Comparison of ENCODE assay signal across 8 cellular contexts in the genomic region with DNA sequence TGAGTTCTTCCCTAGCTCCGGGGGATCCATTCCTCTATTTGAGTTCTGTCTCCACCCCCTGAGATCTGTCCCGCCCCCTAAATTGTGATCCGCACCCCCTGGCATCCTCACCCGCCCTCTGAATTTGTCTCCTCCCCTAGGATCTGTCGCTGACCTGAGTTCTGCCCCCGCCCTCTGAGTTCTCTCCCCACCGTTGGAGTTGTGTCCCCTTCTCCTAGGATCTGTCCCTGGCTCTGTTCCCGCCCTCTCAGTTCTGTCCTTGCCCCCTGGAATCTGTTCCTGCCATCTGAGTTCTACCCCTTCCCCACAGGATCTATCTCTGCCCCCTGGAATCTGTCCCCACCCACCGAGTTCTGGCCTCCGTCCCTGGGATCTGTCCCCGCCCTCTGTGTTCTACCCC. TPM values are rescaled to one million over a fixed set of nuclear protein-coding genes. Genes with fewer than 3 reads are reported as not detected.
DNase-seq lines count a peak whose midpoint lies in the region; ATAC-seq, FAIRE-seq and TF ChIP-seq lines count a peak whose summit lies in the region.

No MANE protein-coding gene starts in this region.

- H3K27ac ChIP-seq in A549 (peak overlapping the region; percentile 85 to 89; a peak in 5 of 6 replicates), keratinocyte (ENCODE audit: control insufficient read depth, insufficient read depth, low read length) (no peak overlapping the region)
- H3K27ac ChIP-seq in effector memory CD4-positive, alpha-beta T cell (ENCODE audit: insufficient read depth, low read length, poor library complexity, severe bottlenecking) = no peak overlapping the region

- H3K4me3 Mint-ChIP-seq in activated CD8-positive, alpha-beta T cell treated with anti-CD3 and anti-CD28 coated beads, Interleukin-2, amount 10 ng/mL, durations not matched to agents 7 days and 5 days = peak overlapping the region; percentile 78

- peaks cover 50% of the 10 kb centered on the region for H3K27me3 Mint-ChIP-seq in activated CD8-positive, alpha-beta T cell treated with anti-CD3 and anti-CD28 coated beads, Interleukin-2, amount 10 ng/mL, durations not matched to agents 7 days and 5 days (ENCODE audit: low read depth)

- no peak for TF ChIP-seq POLR2A in A549 (IDR thresholded peaks at IDR 0.05; ENCODE audit: low read length)

- peak; percentile 8 to 9; a peak in 4 of 6 replicates for ATAC-seq in A549
- no peak for ATAC-seq in activated CD8-positive, alpha-beta T cell treated with anti-CD3 and anti-CD28 coated beads, Interleukin-2, amount 10 ng/mL, durations not matched to agents 7 days and 5 days
- no peak for ATAC-seq in HG02678 (IDR thresholded peaks at IDR 0.05; ENCODE audit: unreplicated experiment)
- ATAC-seq in GM21390 (IDR thresholded peaks at IDR 0.05; ENCODE audit: unreplicated experiment) = no peak

- FAIRE-seq in A549 (lab: Jason Lieb, UNC) = no peak
- FAIRE-seq in keratinocyte (lab: Jason Lieb, UNC) = no peak

- H3K4me1 ChIP-seq in A549 = peaks cover 19% of the 10 kb centered on the region
- peaks cover 7% of the 10 kb centered on the region for H3K4me1 ChIP-seq in keratinocyte (ENCODE audit: control insufficient read depth, extremely low read depth, insufficient read depth, low read length)
- peaks cover 19% of the 10 kb centered on the region for H3K4me1 ChIP-seq in effector memory CD4-positive, alpha-beta T cell (ENCODE audit: control insufficient read depth, insufficient read depth, low read length, poor library complexity, severe bottlenecking)

- peak overlapping the region; percentile 99 for H3K4me2 ChIP-seq in A549
- H3K4me2 ChIP-seq in keratinocyte (ENCODE audit: control insufficient read depth, extremely low read depth, insufficient read depth, low read depth, low read length) = peak overlapping the region; percentile 49

- POLR2A ChIA-PET in A549 (lab: Yijun Ruan, JAX) = interaction anchor here (0.6 to 1.3 kb wide), 4 partner anchors 9 to 80 kb away, joined by 3 to 7 read pairs (median 6); a partner anchor contains a TSS
- POLR2A ChIA-PET in activated CD8-positive, alpha-beta T cell treated with anti-CD3 and anti-CD28 coated beads, Interleukin-2, amount 10 ng/mL, durations not matched to agents 7 days and 5 days (lab: Charles Lee) = interaction anchor here (1.3 kb wide), 1 partner anchor 10 kb away, joined by 4 read pairs; a partner anchor contains a TSS

- peaks cover 51% of the 10 kb centered on the region for H3K27me3 ChIP-seq in keratinocyte (ENCODE audit: control insufficient read depth, extremely low read depth, insufficient read depth, low read length)
- H3K27me3 ChIP-seq in effector memory CD4-positive, alpha-beta T cell (replicated peaks; ENCODE audit: control insufficient read depth, insufficient read depth, low read length, poor library complexity, severe bottlenecking) = peaks cover 45% of the 10 kb centered on the region

- H3K36me3 Mint-ChIP-seq in activated CD8-positive, alpha-beta T cell treated with anti-CD3 and anti-CD28 coated beads, Interleukin-2, amount 10 ng/mL, durations not matched to agents 7 days and 5 days (ENCODE audit: low read depth) = peaks cover 12% of the 10 kb centered on the region

- H3K9me3 ChIP-seq in A549 (no peaks in the 10 kb centered on the region), keratinocyte (ENCODE audit: control insufficient read depth, low read depth, low read length) (no peaks in the 10 kb centered on the region)
- no peaks in the 10 kb centered on the region for H3K9me3 ChIP-seq in effector memory CD4-positive, alpha-beta T cell (ENCODE audit: control insufficient read depth, low read length)

- no peak overlapping the region for H3K9ac ChIP-seq in keratinocyte (ENCODE audit: control insufficient read depth, extremely low read depth, insufficient read depth, low read length)

- 11% methylated on average over 6 of the region's 11 CpGs for WGBS in A549 (ENCODE audit: missing lambda C conversion rate)

- TF ChIP-seq CTCF in A549 (IDR thresholded peaks at IDR 0.05) (no peak), keratinocyte (optimal IDR thresholded peaks at IDR 0.05 in 1 of 3, IDR thresholded peaks at IDR 0.05 in 1 of 3, conservative IDR thresholded peaks at IDR 0.05 in 1 of 3; ENCODE audit: extremely low read depth in 1 of 3, insufficient read depth in 2 of 3, low read length in 3 of 3) (no peak)

- CTCF ChIA-PET in A549 (lab: Yijun Ruan, JAX) = interaction anchor here (1.1 to 19.0 kb wide), 21 partner anchors 11 to 128 kb away, joined by 3 to 244 read pairs (median 5); a partner anchor contains a TSS
- CTCF ChIA-PET in activated CD8-positive, alpha-beta T cell treated with anti-CD3 and anti-CD28 coated beads, Interleukin-2, amount 10 ng/mL, durations not matched to agents 7 days and 5 days (lab: Charles Lee) = interaction anchor here (0.8 to 4.4 kb wide), 12 partner anchors 10 to 345 kb away, joined by 3 to 40 read pairs (median 4); a partner anchor contains a TSS

- peaks cover 0 to 5% of the 10 kb centered on the region in 2 experiments for H3K36me3 ChIP-seq in keratinocyte (ENCODE audit: control insufficient read depth in 2 of 2, extremely low read depth in 1 of 2, insufficient read depth in 2 of 2, low read length in 2 of 2)
- H3K36me3 ChIP-seq in effector memory CD4-positive, alpha-beta T cell (ENCODE audit: control insufficient read depth, insufficient read depth, low read length) = peaks cover 7% of the 10 kb centered on the region

- no peak for TF ChIP-seq RAD21 in A549 (conservative IDR thresholded peaks at IDR 0.05 in 1 of 2, IDR thresholded peaks at IDR 0.05 in 1 of 2)

- dilution Hi-C loops in keratinocyte (cut with MboI; ENCODE audit: extremely low pct_ligation_motif_present, low sequenced_read_pairs) = no loop called here

- peak overlapping the region; percentile 79 for H3K4me3 ChIP-seq in A549
- H3K4me3 ChIP-seq in keratinocyte (ENCODE audit: control insufficient read depth in 2 of 3, extremely low read depth in 1 of 3, insufficient read depth in 2 of 3, low read depth in 1 of 3, low read length in 3 of 3) = peak overlapping the region in 2 of 3 experiments; percentile 6 to 53
- H3K4me3 ChIP-seq in effector memory CD4-positive, alpha-beta T cell (ENCODE audit: insufficient read depth, low read depth, low read length, poor library complexity, severe bottlenecking) = no peak overlapping the region

- no peak for TF ChIP-seq EP300 in A549 (IDR thresholded peaks at IDR 0.05)

- H3K79me2 ChIP-seq in keratinocyte (ENCODE audit: control insufficient read depth, insufficient read depth, low read length) = no peaks in the 10 kb centered on the region

- no peaks in the 10 kb centered on the region for H3K9me1 ChIP-seq in keratinocyte (ENCODE audit: control insufficient read depth, extremely low read depth, insufficient read depth, low read length)

- H4K20me1 ChIP-seq in keratinocyte (ENCODE audit: control insufficient read depth, extremely low read depth, insufficient read depth, low read length) = no peaks in the 10 kb centered on the region

- peaks cover 50% of the 10 kb centered on the region for H3K4me1 Mint-ChIP-seq in activated CD8-positive, alpha-beta T cell treated with anti-CD3 and anti-CD28 coated beads, Interleukin-2, amount 10 ng/mL, durations not matched to agents 7 days and 5 days (ENCODE audit: low read depth)

- H3K27ac Mint-ChIP-seq in activated CD8-positive, alpha-beta T cell treated with anti-CD3 and anti-CD28 coated beads, Interleukin-2, amount 10 ng/mL, durations not matched to agents 7 days and 5 days = no peak overlapping the region

- no peaks in the 10 kb centered on the region for H3K9me3 Mint-ChIP-seq in activated CD8-positive, alpha-beta T cell treated with anti-CD3 and anti-CD28 coated beads, Interleukin-2, amount 10 ng/mL, durations not matched to agents 7 days and 5 days (ENCODE audit: insufficient read depth)

- peak; percentile 56 to 67 for DNase-seq in A549 (ENCODE audit: low read depth in 1 of 2, low spot score in 1 of 2)
- peak; percentile 60 for DNase-seq in H4 (ENCODE audit: low spot score)
- peak; percentile 42 for DNase-seq in activated CD8-positive, alpha-beta T cell treated with anti-CD3 and anti-CD28 coated beads, Interleukin-2, amount 10 ng/mL, durations not matched to agents 7 days and 5 days
- DNase-seq in keratinocyte (ENCODE audit: low read depth, low spot score) = no peak
- no peak for DNase-seq in effector memory CD4-positive, alpha-beta T cell
- DNase-seq in nucleus accumbens (lab: John Stamatoyannopoulos, UW) = no peak

- H2AFZ ChIP-seq in keratinocyte (ENCODE audit: control insufficient read depth, low read length) = peak overlapping the region; percentile 17

RNA-seq across cellular contexts. Expression of a gene that starts 1.0 kb away (rescaled TPM):
- polyA plus RNA-seq in A549 (2011; rRNA removed) (0.48 and 0.50 TPM in 2 replicates), A549 (2017; fragmentation: RNase III; extraction: RNeasy Plus Mini Kit Qiagen cat#74134 plus additional on column Dnase treatment) (0.35 to 0.44 TPM (median 0.39 TPM) in 3 replicates), keratinocyte (0.04 to 0.12 TPM (median 0.04 TPM) in 3 replicates)
- polyA plus RNA-seq in A549 (2012; cell fraction: cytosol; rRNA removed) = 0.38 and 0.45 TPM in 2 replicates
- 0.45 and 0.54 TPM in 2 replicates for polyA plus RNA-seq in A549 (2012; cell fraction: nucleus; rRNA removed)
- 0.41 and 0.83 TPM in 2 replicates for polyA minus RNA-seq in A549 (2011; rRNA and poly(A)+ RNA removed)
- 0.25 and 0.45 TPM in 2 replicates for total RNA-seq in H4 (2014; rRNA removed; shearing (Covaris generic))
- under 1 TPM in 1 of 2 experiments, not detected in 1; 0.16 TPM for total RNA-seq in activated CD8-positive, alpha-beta T cell treated with anti-CD3 and anti-CD28 coated beads, Interleukin-2, amount 10 ng/mL, durations not matched to agents 7 days and 5 days
- 0.09 TPM for polyA plus RNA-seq in keratinocyte (2011; ENCODE audit: low read depth)
- 0.09 and 0.10 TPM in 2 replicates for polyA plus RNA-seq in keratinocyte (2011; cell fraction: cytosol; rRNA removed)
- polyA plus RNA-seq in keratinocyte (2011; cell fraction: nucleus; rRNA removed) = 0.20 and 0.29 TPM in 2 replicates
- polyA plus RNA-seq in keratinocyte (2012; ENCODE audit: low replicate concordance) = 0.09 and 0.17 TPM in 2 replicates
- 0.07 TPM in 1 of 3 replicates, not detected in the others for polyA minus RNA-seq in keratinocyte
- not detected for polyA minus RNA-seq in keratinocyte (2011; cell fraction: cytosol; rRNA and poly(A)+ RNA removed)
- polyA minus RNA-seq in keratinocyte (2011; cell fraction: nucleus; rRNA and poly(A)+ RNA removed) = not detected in 2 replicates

RNA-seq across cellular contexts. Expression of a gene that starts 9.3 kb away (rescaled TPM):
- polyA plus RNA-seq in A549 (2011; rRNA removed) (74.1 and 89.7 TPM in 2 replicates), A549 (2017; fragmentation: RNase III; extraction: RNeasy Plus Mini Kit Qiagen cat#74134 plus additional on column Dnase treatment) (96.8 to 114 TPM (median 113 TPM) in 3 replicates), keratinocyte (29.0 to 40.7 TPM (median 37.8 TPM) in 3 replicates)
- polyA plus RNA-seq in A549 (2012; cell fraction: cytosol; rRNA removed) = 92.0 and 116 TPM in 2 replicates
- polyA plus RNA-seq in A549 (2012; cell fraction: nucleus; rRNA removed) = 177 and 228 TPM in 2 replicates
- polyA minus RNA-seq in A549 (2011; rRNA and poly(A)+ RNA removed) = 58.1 and 66.8 TPM in 2 replicates
- 99.2 and 113 TPM in 2 replicates for total RNA-seq in H4 (2014; rRNA removed; shearing (Covaris generic))
- total RNA-seq in activated CD8-positive, alpha-beta T cell treated with anti-CD3 and anti-CD28 coated beads, Interleukin-2, amount 10 ng/mL, durations not matched to agents 7 days and 5 days = 100 to 1,000 TPM; 128 to 129 TPM
- polyA plus RNA-seq in keratinocyte (2011; ENCODE audit: low read depth) = 28.1 TPM
- polyA plus RNA-seq in keratinocyte (2011; cell fraction: cytosol; rRNA removed) = 21.0 and 30.4 TPM in 2 replicates
- 52.1 and 56.4 TPM in 2 replicates for polyA plus RNA-seq in keratinocyte (2011; cell fraction: nucleus; rRNA removed)
- polyA plus RNA-seq in keratinocyte (2012; ENCODE audit: low replicate concordance) = 37.2 and 37.3 TPM in 2 replicates
- 23.7 to 31.4 TPM (median 26.2 TPM) in 3 replicates for polyA minus RNA-seq in keratinocyte
- 20.5 TPM for polyA minus RNA-seq in keratinocyte (2011; cell fraction: cytosol; rRNA and poly(A)+ RNA removed)
- 8.1 and 17.3 TPM in 2 replicates for polyA minus RNA-seq in keratinocyte (2011; cell fraction: nucleus; rRNA and poly(A)+ RNA removed)

RNA-seq across cellular contexts. Expression of a gene that starts 10.7 kb away (rescaled TPM):
- 9.7 and 10.2 TPM in 2 replicates for polyA plus RNA-seq in A549 (2011; rRNA removed)
- 29.9 and 37.0 TPM in 2 replicates for polyA plus RNA-seq in A549 (2012; cell fraction: cytosol; rRNA removed)
- 94.1 and 133 TPM in 2 replicates for polyA plus RNA-seq in A549 (2012; cell fraction: nucleus; rRNA removed)
- 19.9 to 23.0 TPM (median 23.0 TPM) in 3 replicates for polyA plus RNA-seq in A549 (2017; fragmentation: RNase III; extraction: RNeasy Plus Mini Kit Qiagen cat#74134 plus additional on column Dnase treatment)
- polyA minus RNA-seq in A549 (2011; rRNA and poly(A)+ RNA removed) = 9.3 and 10.6 TPM in 2 replicates
- total RNA-seq in H4 (2014; rRNA removed; shearing (Covaris generic)) = 17.0 and 25.7 TPM in 2 replicates
- 10 to 100 TPM; 36.6 to 37.5 TPM for total RNA-seq in activated CD8-positive, alpha-beta T cell treated with anti-CD3 and anti-CD28 coated beads, Interleukin-2, amount 10 ng/mL, durations not matched to agents 7 days and 5 days
- polyA plus RNA-seq in keratinocyte = 7.1 to 12.2 TPM (median 9.8 TPM) in 3 replicates
- polyA plus RNA-seq in keratinocyte (2011; ENCODE audit: low read depth) = 4.1 TPM
- 3.8 and 12.0 TPM in 2 replicates for polyA plus RNA-seq in keratinocyte (2011; cell fraction: cytosol; rRNA removed)
- 16.6 and 27.7 TPM in 2 replicates for polyA plus RNA-seq in keratinocyte (2011; cell fraction: nucleus; rRNA removed)
- 11.2 and 20.9 TPM in 2 replicates for polyA plus RNA-seq in keratinocyte (2012; ENCODE audit: low replicate concordance)
- polyA minus RNA-seq in keratinocyte = 8.6 to 12.1 TPM (median 8.6 TPM) in 3 replicates
- polyA minus RNA-seq in keratinocyte (2011; cell fraction: cytosol; rRNA and poly(A)+ RNA removed) = 55.1 TPM
- polyA minus RNA-seq in keratinocyte (2011; cell fraction: nucleus; rRNA and poly(A)+ RNA removed) = 17.8 and 19.5 TPM in 2 replicates

RNA-seq across cellular contexts. Expression of a gene that starts 17.2 kb away (rescaled TPM):
- polyA plus RNA-seq in A549 (2011; rRNA removed) = 0.06 TPM in 1 of 2 replicates, not detected in the other
- 0.09 and 0.10 TPM in 2 replicates for polyA plus RNA-seq in A549 (2012; cell fraction: cytosol; rRNA removed)
- 0.14 TPM in 1 of 2 replicates, not detected in the other for polyA plus RNA-seq in A549 (2012; cell fraction: nucleus; rRNA removed)
- 0.16 to 0.18 TPM in 2 of 3 replicates, not detected in the other for polyA plus RNA-seq in A549 (2017; fragmentation: RNase III; extraction: RNeasy Plus Mini Kit Qiagen cat#74134 plus additional on column Dnase treatment)
- polyA minus RNA-seq in A549 (2011; rRNA and poly(A)+ RNA removed) = not detected in 2 replicates
- total RNA-seq in H4 (2014; rRNA removed; shearing (Covaris generic)) = not detected in 2 replicates
- total RNA-seq in activated CD8-positive, alpha-beta T cell treated with anti-CD3 and anti-CD28 coated beads, Interleukin-2, amount 10 ng/mL, durations not matched to agents 7 days and 5 days = not detected
- not detected in 3 replicates for polyA plus RNA-seq in keratinocyte
- polyA plus RNA-seq in keratinocyte (2011; ENCODE audit: low read depth) = not detected
- not detected in 2 replicates for polyA plus RNA-seq in keratinocyte (2011; cell fraction: cytosol; rRNA removed)
- not detected in 2 replicates for polyA plus RNA-seq in keratinocyte (2011; cell fraction: nucleus; rRNA removed)
- not detected in 2 replicates for polyA plus RNA-seq in keratinocyte (2012; ENCODE audit: low replicate concordance)
- polyA minus RNA-seq in keratinocyte = not detected in 3 replicates
- not detected for polyA minus RNA-seq in keratinocyte (2011; cell fraction: cytosol; rRNA and poly(A)+ RNA removed)
- not detected in 2 replicates for polyA minus RNA-seq in keratinocyte (2011; cell fraction: nucleus; rRNA and poly(A)+ RNA removed)

RNA-seq across cellular contexts. Expression of a gene that starts 19.1 kb away (rescaled TPM):
- polyA plus RNA-seq in A549 (2011; rRNA removed) (not detected in 2 replicates), A549 (2017; fragmentation: RNase III; extraction: RNeasy Plus Mini Kit Qiagen cat#74134 plus additional on column Dnase treatment) (not detected in 3 replicates), keratinocyte (not detected in 3 replicates)
- not detected in 2 replicates for polyA plus RNA-seq in A549 (2012; cell fraction: cytosol; rRNA removed)
- not detected in 2 replicates for polyA plus RNA-seq in A549 (2012; cell fraction: nucleus; rRNA removed)
- polyA minus RNA-seq in A549 (2011; rRNA and poly(A)+ RNA removed) = not detected in 2 replicates
- not detected in 2 replicates for total RNA-seq in H4 (2014; rRNA removed; shearing (Covaris generic))
- not detected for total RNA-seq in activated CD8-positive, alpha-beta T cell treated with anti-CD3 and anti-CD28 coated beads, Interleukin-2, amount 10 ng/mL, durations not matched to agents 7 days and 5 days
- not detected for polyA plus RNA-seq in keratinocyte (2011; ENCODE audit: low read depth)
- not detected in 2 replicates for polyA plus RNA-seq in keratinocyte (2011; cell fraction: cytosol; rRNA removed)
- not detected in 2 replicates for polyA plus RNA-seq in keratinocyte (2011; cell fraction: nucleus; rRNA removed)
- not detected in 2 replicates for polyA plus RNA-seq in keratinocyte (2012; ENCODE audit: low replicate concordance)
- not detected in 3 replicates for polyA minus RNA-seq in keratinocyte
- polyA minus RNA-seq in keratinocyte (2011; cell fraction: cytosol; rRNA and poly(A)+ RNA removed) = not detected
- not detected in 2 replicates for polyA minus RNA-seq in keratinocyte (2011; cell fraction: nucleus; rRNA and poly(A)+ RNA removed)

Comparison
In these comparisons a context has a peak if more than half of its experiments do, and no peak if none do; other contexts are left out.
1. ATAC-seq: peak in A549 (2 of 2); none in activated CD8-positive, alpha-beta T cell treated with anti-CD3 and anti-CD28 coated beads, Interleukin-2, amount 10 ng/mL, durations not matched to agents 7 days and 5 days (single experiment), HG02678 (single experiment) and GM21390 (single experiment).
2. DNase-seq: peak in A549 (2 of 2), H4 (single experiment) and activated CD8-positive, alpha-beta T cell treated with anti-CD3 and anti-CD28 coated beads, Interleukin-2, amount 10 ng/mL, durations not matched to agents 7 days and 5 days (single experiment); none in keratinocyte (single experiment), effector memory CD4-positive, alpha-beta T cell (0 of 3) and nucleus accumbens (0 of 56).
3. H3K27ac ChIP-seq: peak in A549 (2 of 2); none in keratinocyte (single experiment) and effector memory CD4-positive, alpha-beta T cell (single experiment).